ENCODE assay signal across 12 cellular contexts in the genomic region with DNA sequence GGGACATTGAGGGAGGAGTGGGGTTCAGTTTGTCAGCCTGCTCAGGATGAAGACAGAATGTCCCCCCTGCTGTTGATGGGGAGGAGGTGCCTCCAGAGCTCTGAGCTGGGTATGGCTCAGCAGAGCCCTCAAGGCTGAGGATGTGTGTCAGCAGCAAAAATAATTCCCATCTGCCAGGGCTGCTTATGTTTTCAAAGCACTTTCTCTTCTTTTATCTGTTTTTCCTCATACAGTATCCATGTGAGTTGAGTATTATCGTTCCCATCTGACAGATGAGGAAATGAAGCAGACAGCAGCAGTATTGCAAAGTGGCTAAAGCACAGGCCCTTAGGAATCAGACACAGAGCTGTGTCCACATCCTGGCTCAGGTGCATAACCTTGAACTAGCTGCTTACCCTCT.
DNase-seq lines count a peak whose midpoint lies in the region; ATAC-seq lines count a peak whose summit lies in the region.
"Had no signal": no experiment of that assay in that cellular context is flagged by ENCODE, and none has a peak within 500 bp of the region (broad histone marks: within the 10 kb centered on the region; RNA-seq: fewer than 3 reads in every experiment).

No MANE protein-coding gene starts in this region.

- DNase-seq in Ammon's horn (ENCODE audit: low spot score) (peak; percentile 35), DMS53 treated with DMSO at 0.1 percent for 48 hours (lab: John Stamatoyannopoulos, UW; ENCODE audit: unreplicated experiment) (peak; percentile 40), SK-N-DZ (ENCODE audit: low spot score) (peak; percentile 90), left kidney (ENCODE audit: low read depth, low spot score) (peak; percentile 7), mesendoderm (no peak), ecto neural progenitor cell (ENCODE audit: low spot score) (no peak)
- DNase-seq: BE2C; CD4-positive, alpha-beta memory T cell; DND-41; GDM1 had no signal

- H3K56ac ChIP-seq in mesendoderm (ENCODE audit: low read length): no peak overlapping the region

- H3K79me2 ChIP-seq in mesendoderm (ENCODE audit: control insufficient read depth, insufficient read depth, low read length): no peaks in the 10 kb centered on the region

- no peak overlapping the region for H3K4ac ChIP-seq in mesendoderm (ENCODE audit: low read depth, low read length)

- no peak overlapping the region for H2AK5ac ChIP-seq in mesendoderm (ENCODE audit: low read length)

- H2BK5ac ChIP-seq in mesendoderm (ENCODE audit: low read length): no peak overlapping the region

- H3K27me3 ChIP-seq in mesendoderm (ENCODE audit: insufficient read depth, low read length, poor library complexity): no peaks in the 10 kb centered on the region

- H3K4me1 ChIP-seq in mesendoderm (ENCODE audit: control insufficient read depth, low read depth, low read length): no peaks in the 10 kb centered on the region
- H3K4me1 ChIP-seq: BE2C had no signal

- H3K9ac ChIP-seq in mesendoderm (ENCODE audit: low read length): no peak overlapping the region

- H4K5ac ChIP-seq in mesendoderm (ENCODE audit: low read length): no peak overlapping the region

- H3K4me2 ChIP-seq in mesendoderm (ENCODE audit: low read length): no peak overlapping the region

- no peak for ATAC-seq in HG02759 (IDR thresholded peaks at IDR 0.05; ENCODE audit: unreplicated experiment)

- H2BK120ac ChIP-seq in mesendoderm (ENCODE audit: low read depth, low read length): no peak overlapping the region

- H3K36me3 ChIP-seq in mesendoderm (ENCODE audit: control insufficient read depth, insufficient read depth, low read length): no peaks in the 10 kb centered on the region
- H3K36me3 ChIP-seq: BE2C had no signal

- WGBS in mesendoderm (ENCODE audit: extremely low coverage, insufficient coverage, low lambda C conversion rate): no CpG with 5 or more reads among the region's 1 CpG

- no peak overlapping the region for H3K23ac ChIP-seq in mesendoderm (ENCODE audit: low read length)

- no peaks in the 10 kb centered on the region for H3K79me1 ChIP-seq in mesendoderm (ENCODE audit: low read length)

- H3K27ac ChIP-seq in mesendoderm (ENCODE audit: low read depth, low read length): no peak overlapping the region
- H3K27ac ChIP-seq: C4-2B had no signal

- no peak overlapping the region for H3K18ac ChIP-seq in mesendoderm (ENCODE audit: low read length)

- H4K8ac ChIP-seq in mesendoderm (ENCODE audit: low read depth, low read length): no peak overlapping the region

- no peak overlapping the region for H3K4me3 ChIP-seq in mesendoderm (ENCODE audit: low read length)

- H2BK15ac ChIP-seq in mesendoderm (replicated peaks; ENCODE audit: low read depth): no peak overlapping the region

Comparison
In these comparisons a context has a peak if more than half of its experiments do, and no peak if none do; other contexts are left out.
1. DNase-seq: peak in Ammon's horn (single experiment), DMS53 treated with DMSO at 0.1 percent for 48 hours (single experiment), SK-N-DZ (single experiment) and left kidney (single experiment); none in mesendoderm (single experiment) and ecto neural progenitor cell (single experiment).